7 cellular contexts compared by ENCODE assay signal in genomic region chr9:137218754-137219271, GRCh38.
DNase-seq lines count a peak whose midpoint lies in the region; ATAC-seq lines count a peak whose summit lies in the region.
"Had no signal": no experiment of that assay in that cellular context is flagged by ENCODE, and none has a peak within 500 bp of the region (broad histone marks: within the 10 kb centered on the region; RNA-seq: fewer than 3 reads in every experiment).

No MANE protein-coding gene starts in this region.

- ATAC-seq in HG02759 (IDR thresholded peaks at IDR 0.05; ENCODE audit: unreplicated experiment), result no peak

- DNase-seq in DMS53 treated with DMSO at 0.1 percent for 48 hours (lab: John Stamatoyannopoulos, UW; ENCODE audit: unreplicated experiment) (peak; percentile 85), SW 1271 (lab: John Stamatoyannopoulos, UW) (peak; percentile 59 to 82), islet precursor cell (peak; percentile 84), NCI-H510A treated with DMSO at 0.1 percent for 48 hours (lab: John Stamatoyannopoulos, UW) (no peak), cerebellar cortex (ENCODE audit: low spot score) (no peak)
- DNase-seq: MM.1S had no signal

Comparison
In these comparisons a context has a peak if more than half of its experiments do, and no peak if none do; other contexts are left out.
1. DNase-seq: peak in DMS53 treated with DMSO at 0.1 percent for 48 hours (single experiment), SW 1271 (2 of 2) and islet precursor cell (single experiment); none in NCI-H510A treated with DMSO at 0.1 percent for 48 hours (single experiment) and cerebellar cortex (single experiment).